1 cellular context compared by ENCODE assay signal in the genomic region with DNA sequence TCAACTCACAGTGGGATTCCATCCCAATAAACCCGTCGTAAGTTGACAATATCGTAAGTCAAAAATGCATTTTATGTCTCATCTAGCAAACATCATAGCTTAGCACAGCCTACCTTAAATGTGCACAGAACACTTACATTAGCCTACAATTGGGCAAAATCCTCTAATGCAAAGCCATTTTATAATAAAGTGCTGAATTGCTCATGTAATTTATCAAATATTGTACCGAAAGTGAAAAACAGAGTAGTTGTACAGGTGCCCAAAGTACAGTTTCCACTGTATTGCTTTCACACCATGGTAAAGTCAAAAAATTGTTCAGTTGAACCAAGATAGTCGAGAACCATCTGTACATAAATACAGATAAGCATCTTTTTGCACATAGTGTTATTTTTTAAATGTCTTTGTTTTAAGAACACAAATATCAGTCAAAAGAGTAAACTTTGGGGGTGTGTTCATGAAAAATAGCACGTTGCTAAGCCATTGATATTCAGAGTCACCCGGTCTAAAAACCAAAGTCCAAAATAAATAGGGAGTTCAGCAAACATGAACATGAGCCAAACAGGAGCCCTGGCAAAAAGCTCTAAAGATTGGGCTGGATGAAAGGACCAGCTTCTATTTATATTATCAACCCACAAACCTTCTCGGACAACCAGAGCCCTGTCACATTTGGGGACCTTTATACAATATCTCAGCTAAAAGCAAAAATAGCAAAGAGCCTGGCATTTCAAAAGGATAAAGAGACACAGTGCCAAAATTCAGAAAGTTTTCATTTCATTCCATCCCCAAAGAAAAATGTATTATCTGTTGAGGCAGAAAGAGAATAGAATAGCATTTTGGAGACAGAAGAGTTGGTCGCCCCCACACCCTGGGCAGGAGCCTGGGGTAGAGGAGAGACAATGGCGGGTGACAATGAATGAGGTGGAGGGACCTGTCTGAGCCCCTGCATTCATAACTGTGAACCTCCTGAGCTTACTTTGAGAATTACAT.
TF ChIP-seq lines count a peak whose summit lies in the region.

No MANE protein-coding gene starts in this region.

TF ChIP-seq in HepG2, 621 proteins besides CTCF, POLR2A, EP300 and RAD21 (continued from another document and continues in another):
- peak; percentile 75 for TF ChIP-seq MEIS1 (CRISPR knock-in tag; IDR thresholded peaks at IDR 0.05; ENCODE audit: borderline replicate concordance)
- no peak for TF ChIP-seq ISX (CRISPR knock-in tag; conservative IDR thresholded peaks at IDR 0.05)
- TF ChIP-seq MTF2 (CRISPR knock-in tag; IDR thresholded peaks at IDR 0.05; ENCODE audit: borderline replicate concordance) = no peak
- no peak for TF ChIP-seq GTF3A (CRISPR knock-in tag; conservative IDR thresholded peaks at IDR 0.05)
- TF ChIP-seq ZNF556 (CRISPR knock-in tag; IDR thresholded peaks at IDR 0.05; ENCODE audit: borderline replicate concordance) = peak; percentile 36; the same call in 1 of the 2 replicates
- TF ChIP-seq, protein P1, sequence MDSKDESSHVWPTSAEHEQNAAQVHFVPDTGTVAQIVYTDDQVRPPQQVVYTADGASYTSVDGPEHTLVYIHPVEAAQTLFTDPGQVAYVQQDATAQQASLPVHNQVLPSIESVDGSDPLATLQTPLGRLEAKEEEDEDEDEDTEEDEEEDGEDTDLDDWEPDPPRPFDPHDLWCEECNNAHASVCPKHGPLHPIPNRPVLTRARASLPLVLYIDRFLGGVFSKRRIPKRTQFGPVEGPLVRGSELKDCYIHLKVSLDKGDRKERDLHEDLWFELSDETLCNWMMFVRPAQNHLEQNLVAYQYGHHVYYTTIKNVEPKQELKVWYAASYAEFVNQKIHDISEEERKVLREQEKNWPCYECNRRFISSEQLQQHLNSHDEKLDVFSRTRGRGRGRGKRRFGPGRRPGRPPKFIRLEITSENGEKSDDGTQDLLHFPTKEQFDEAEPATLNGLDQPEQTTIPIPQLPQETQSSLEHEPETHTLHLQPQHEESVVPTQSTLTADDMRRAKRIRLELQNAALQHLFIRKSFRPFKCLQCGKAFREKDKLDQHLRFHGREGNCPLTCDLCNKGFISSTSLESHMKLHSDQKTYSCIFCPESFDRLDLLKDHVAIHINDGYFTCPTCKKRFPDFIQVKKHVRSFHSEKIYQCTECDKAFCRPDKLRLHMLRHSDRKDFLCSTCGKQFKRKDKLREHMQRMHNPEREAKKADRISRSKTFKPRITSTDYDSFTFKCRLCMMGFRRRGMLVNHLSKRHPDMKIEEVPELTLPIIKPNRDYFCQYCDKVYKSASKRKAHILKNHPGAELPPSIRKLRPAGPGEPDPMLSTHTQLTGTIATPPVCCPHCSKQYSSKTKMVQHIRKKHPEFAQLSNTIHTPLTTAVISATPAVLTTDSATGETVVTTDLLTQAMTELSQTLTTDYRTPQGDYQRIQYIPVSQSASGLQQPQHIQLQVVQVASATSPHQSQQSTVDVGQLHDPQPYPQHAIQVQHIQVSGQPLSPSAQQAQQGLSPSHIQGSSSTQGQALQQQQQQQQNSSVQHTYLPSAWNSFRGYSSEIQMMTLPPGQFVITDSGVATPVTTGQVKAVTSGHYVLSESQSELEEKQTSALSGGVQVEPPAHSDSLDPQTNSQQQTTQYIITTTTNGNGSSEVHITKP (CRISPR knock-in tag; IDR thresholded peaks at IDR 0.05; ENCODE audit: low read depth) = no peak
- TF ChIP-seq, protein P2, sequence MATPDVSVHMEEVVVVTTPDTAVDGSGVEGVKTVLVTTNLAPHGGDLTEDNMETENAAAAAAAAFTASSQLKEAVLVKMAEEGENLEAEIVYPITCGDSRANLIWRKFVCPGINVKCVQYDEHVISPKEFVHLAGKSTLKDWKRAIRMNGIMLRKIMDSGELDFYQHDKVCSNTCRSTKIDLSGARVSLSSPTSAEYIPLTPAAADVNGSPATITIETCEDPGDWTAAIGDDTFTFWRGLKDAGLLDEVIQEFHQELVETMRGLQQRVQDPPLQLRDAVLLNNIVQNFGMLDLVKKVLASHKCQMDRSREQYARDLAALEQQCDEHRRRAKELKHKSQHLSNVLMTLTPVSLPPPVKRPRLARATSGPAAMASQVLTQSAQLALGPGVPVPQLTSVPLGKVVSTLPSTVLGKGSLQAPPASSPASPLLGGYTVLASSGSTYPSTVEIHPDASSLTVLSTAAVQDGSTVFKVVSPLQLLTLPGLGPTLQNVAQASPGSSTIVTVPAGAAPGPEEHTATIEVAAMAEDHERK (CRISPR knock-in tag; IDR thresholded peaks at IDR 0.05; ENCODE audit: low read depth) = peak; percentile 33; the same call in 1 of the 2 replicates
- no peak for TF ChIP-seq CBX5 (CRISPR knock-in tag; IDR thresholded peaks at IDR 0.05; ENCODE audit: borderline replicate concordance)
- TF ChIP-seq, protein P3, sequence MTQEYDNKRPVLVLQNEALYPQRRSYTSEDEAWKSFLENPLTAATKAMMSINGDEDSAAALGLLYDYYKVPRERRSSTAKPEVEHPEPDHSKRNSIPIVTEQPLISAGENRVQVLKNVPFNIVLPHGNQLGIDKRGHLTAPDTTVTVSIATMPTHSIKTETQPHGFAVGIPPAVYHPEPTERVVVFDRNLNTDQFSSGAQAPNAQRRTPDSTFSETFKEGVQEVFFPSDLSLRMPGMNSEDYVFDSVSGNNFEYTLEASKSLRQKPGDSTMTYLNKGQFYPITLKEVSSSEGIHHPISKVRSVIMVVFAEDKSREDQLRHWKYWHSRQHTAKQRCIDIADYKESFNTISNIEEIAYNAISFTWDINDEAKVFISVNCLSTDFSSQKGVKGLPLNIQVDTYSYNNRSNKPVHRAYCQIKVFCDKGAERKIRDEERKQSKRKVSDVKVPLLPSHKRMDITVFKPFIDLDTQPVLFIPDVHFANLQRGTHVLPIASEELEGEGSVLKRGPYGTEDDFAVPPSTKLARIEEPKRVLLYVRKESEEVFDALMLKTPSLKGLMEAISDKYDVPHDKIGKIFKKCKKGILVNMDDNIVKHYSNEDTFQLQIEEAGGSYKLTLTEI (CRISPR knock-in tag; conservative IDR thresholded peaks at IDR 0.05) = no peak
- TF ChIP-seq, protein P4, sequence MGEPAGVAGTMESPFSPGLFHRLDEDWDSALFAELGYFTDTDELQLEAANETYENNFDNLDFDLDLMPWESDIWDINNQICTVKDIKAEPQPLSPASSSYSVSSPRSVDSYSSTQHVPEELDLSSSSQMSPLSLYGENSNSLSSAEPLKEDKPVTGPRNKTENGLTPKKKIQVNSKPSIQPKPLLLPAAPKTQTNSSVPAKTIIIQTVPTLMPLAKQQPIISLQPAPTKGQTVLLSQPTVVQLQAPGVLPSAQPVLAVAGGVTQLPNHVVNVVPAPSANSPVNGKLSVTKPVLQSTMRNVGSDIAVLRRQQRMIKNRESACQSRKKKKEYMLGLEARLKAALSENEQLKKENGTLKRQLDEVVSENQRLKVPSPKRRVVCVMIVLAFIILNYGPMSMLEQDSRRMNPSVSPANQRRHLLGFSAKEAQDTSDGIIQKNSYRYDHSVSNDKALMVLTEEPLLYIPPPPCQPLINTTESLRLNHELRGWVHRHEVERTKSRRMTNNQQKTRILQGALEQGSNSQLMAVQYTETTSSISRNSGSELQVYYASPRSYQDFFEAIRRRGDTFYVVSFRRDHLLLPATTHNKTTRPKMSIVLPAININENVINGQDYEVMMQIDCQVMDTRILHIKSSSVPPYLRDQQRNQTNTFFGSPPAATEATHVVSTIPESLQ (CRISPR knock-in tag; conservative IDR thresholded peaks at IDR 0.05) = no peak
- TF ChIP-seq ZNF720 (CRISPR knock-in tag; IDR thresholded peaks at IDR 0.05) = no peak
- peak; percentile 36; the same call in 1 of the 2 replicates for TF ChIP-seq PAWR (CRISPR knock-in tag; IDR thresholded peaks at IDR 0.05; ENCODE audit: borderline replicate concordance)
- TF ChIP-seq RFX5 (IDR thresholded peaks at IDR 0.05; ENCODE audit: low read depth, low read length) = peak; percentile 83
- peak; percentile 77 for TF ChIP-seq HDAC2 (CRISPR knock-in tag; IDR thresholded peaks at IDR 0.05)
- TF ChIP-seq ZNF772 (CRISPR knock-in tag; IDR thresholded peaks at IDR 0.05) = peak; percentile 57; the same call in 1 of the 2 replicates
- no peak for TF ChIP-seq ZNF629 (CRISPR knock-in tag; conservative IDR thresholded peaks at IDR 0.05)
- TF ChIP-seq, protein P5, sequence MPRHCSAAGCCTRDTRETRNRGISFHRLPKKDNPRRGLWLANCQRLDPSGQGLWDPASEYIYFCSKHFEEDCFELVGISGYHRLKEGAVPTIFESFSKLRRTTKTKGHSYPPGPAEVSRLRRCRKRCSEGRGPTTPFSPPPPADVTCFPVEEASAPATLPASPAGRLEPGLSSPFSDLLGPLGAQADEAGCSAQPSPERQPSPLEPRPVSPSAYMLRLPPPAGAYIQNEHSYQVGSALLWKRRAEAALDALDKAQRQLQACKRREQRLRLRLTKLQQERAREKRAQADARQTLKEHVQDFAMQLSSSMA (CRISPR knock-in tag; IDR thresholded peaks at IDR 0.05) = peak; percentile 10; the same call in 1 of the 2 replicates
- 0 out of 2 replicates have a peak, but pooled peaks have one; percentile 38 for TF ChIP-seq MED13 (CRISPR knock-in tag; IDR thresholded peaks at IDR 0.05)
- TF ChIP-seq JUND (CRISPR knock-in tag; IDR thresholded peaks at IDR 0.05) = no peak
- no peak for TF ChIP-seq BHLHE40 (IDR thresholded peaks at IDR 0.05; ENCODE audit: low read length)
- TF ChIP-seq ZNF781 (CRISPR knock-in tag; IDR thresholded peaks at IDR 0.05; ENCODE audit: borderline replicate concordance, not compliant biosample characterization) = peak; percentile 52
- TF ChIP-seq DMAP1 (CRISPR knock-in tag; IDR thresholded peaks at IDR 0.05) = peak; percentile 47; the same call in 1 of the 2 replicates
- TF ChIP-seq GATA4 (IDR thresholded peaks at IDR 0.05; ENCODE audit: borderline replicate concordance, low read depth) = peak; percentile 97; the same call in 1 of the 2 replicates
- TF ChIP-seq HNRNPK (IDR thresholded peaks at IDR 0.05; ENCODE audit: low read depth, low read length, poor library complexity, severe bottlenecking) = no peak
- TF ChIP-seq, protein P6, sequence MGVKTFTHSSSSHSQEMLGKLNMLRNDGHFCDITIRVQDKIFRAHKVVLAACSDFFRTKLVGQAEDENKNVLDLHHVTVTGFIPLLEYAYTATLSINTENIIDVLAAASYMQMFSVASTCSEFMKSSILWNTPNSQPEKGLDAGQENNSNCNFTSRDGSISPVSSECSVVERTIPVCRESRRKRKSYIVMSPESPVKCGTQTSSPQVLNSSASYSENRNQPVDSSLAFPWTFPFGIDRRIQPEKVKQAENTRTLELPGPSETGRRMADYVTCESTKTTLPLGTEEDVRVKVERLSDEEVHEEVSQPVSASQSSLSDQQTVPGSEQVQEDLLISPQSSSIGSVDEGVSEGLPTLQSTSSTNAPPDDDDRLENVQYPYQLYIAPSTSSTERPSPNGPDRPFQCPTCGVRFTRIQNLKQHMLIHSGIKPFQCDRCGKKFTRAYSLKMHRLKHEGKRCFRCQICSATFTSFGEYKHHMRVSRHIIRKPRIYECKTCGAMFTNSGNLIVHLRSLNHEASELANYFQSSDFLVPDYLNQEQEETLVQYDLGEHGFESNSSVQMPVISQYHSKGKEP (CRISPR knock-in tag; IDR thresholded peaks at IDR 0.05) = no peak
- TF ChIP-seq SP4 (CRISPR knock-in tag; IDR thresholded peaks at IDR 0.05) = peak; percentile 26; the same call in 1 of the 2 replicates
- TF ChIP-seq, protein P7, sequence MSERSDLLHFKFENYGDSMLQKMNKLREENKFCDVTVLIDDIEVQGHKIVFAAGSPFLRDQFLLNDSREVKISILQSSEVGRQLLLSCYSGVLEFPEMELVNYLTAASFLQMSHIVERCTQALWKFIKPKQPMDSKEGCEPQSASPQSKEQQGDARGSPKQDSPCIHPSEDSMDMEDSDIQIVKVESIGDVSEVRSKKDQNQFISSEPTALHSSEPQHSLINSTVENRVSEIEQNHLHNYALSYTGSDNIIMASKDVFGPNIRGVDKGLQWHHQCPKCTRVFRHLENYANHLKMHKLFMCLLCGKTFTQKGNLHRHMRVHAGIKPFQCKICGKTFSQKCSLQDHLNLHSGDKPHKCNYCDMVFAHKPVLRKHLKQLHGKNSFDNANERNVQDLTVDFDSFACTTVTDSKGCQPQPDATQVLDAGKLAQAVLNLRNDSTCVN (CRISPR knock-in tag; IDR thresholded peaks at IDR 0.05; ENCODE audit: borderline replicate concordance) = no peak
- TF ChIP-seq, protein P8, sequence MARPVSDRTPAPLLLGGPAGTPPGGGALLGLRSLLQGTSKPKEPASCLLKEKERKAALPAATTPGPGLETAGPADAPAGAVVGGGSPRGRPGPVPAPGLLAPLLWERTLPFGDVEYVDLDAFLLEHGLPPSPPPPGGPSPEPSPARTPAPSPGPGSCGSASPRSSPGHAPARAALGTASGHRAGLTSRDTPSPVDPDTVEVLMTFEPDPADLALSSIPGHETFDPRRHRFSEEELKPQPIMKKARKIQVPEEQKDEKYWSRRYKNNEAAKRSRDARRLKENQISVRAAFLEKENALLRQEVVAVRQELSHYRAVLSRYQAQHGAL (CRISPR knock-in tag; IDR thresholded peaks at IDR 0.05; ENCODE audit: not compliant biosample characterization) = no peak
- TF ChIP-seq NR2F2 (IDR thresholded peaks at IDR 0.05; ENCODE audit: borderline replicate concordance, low read depth) = peak; percentile 54; the same call in 1 of the 2 replicates
- TF ChIP-seq ZNF256 (CRISPR knock-in tag; conservative IDR thresholded peaks at IDR 0.05) = no peak
- peak; percentile 72 for TF ChIP-seq HMG20A (CRISPR knock-in tag; IDR thresholded peaks at IDR 0.05; ENCODE audit: borderline replicate concordance)
- no peak for TF ChIP-seq ZNF510 (CRISPR knock-in tag; IDR thresholded peaks at IDR 0.05; ENCODE audit: low read depth)
- TF ChIP-seq, protein P9, sequence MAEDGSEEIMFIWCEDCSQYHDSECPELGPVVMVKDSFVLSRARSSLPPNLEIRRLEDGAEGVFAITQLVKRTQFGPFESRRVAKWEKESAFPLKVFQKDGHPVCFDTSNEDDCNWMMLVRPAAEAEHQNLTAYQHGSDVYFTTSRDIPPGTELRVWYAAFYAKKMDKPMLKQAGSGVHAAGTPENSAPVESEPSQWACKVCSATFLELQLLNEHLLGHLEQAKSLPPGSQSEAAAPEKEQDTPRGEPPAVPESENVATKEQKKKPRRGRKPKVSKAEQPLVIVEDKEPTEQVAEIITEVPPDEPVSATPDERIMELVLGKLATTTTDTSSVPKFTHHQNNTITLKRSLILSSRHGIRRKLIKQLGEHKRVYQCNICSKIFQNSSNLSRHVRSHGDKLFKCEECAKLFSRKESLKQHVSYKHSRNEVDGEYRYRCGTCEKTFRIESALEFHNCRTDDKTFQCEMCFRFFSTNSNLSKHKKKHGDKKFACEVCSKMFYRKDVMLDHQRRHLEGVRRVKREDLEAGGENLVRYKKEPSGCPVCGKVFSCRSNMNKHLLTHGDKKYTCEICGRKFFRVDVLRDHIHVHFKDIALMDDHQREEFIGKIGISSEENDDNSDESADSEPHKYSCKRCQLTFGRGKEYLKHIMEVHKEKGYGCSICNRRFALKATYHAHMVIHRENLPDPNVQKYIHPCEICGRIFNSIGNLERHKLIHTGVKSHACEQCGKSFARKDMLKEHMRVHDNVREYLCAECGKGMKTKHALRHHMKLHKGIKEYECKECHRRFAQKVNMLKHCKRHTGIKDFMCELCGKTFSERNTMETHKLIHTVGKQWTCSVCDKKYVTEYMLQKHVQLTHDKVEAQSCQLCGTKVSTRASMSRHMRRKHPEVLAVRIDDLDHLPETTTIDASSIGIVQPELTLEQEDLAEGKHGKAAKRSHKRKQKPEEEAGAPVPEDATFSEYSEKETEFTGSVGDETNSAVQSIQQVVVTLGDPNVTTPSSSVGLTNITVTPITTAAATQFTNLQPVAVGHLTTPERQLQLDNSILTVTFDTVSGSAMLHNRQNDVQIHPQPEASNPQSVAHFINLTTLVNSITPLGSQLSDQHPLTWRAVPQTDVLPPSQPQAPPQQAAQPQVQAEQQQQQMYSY (CRISPR knock-in tag; IDR thresholded peaks at IDR 0.05) = no peak
